13 cellular contexts compared by ENCODE assay signal in genomic region chr7:116443101-116443523, GRCh38. TPM values are rescaled to one million over a fixed set of nuclear protein-coding genes. Genes with fewer than 3 reads are reported as not detected.
A peak's percentile ranks its signal among the peaks of the same experiment; 100 is the strongest.
DNase-seq lines count a peak whose midpoint lies in the region; FAIRE-seq and TF ChIP-seq lines count a peak whose summit lies in the region.
"Had no signal": no experiment of that assay in that cellular context is flagged by ENCODE, and none has a peak within 500 bp of the region (broad histone marks: within the 10 kb centered on the region; RNA-seq: fewer than 3 reads in every experiment).

No MANE protein-coding gene starts in this region.

- intact Hi-C loops in stomach (cut with DNase I; ENCODE audit: low total_unique reads), result no loop called here

- H3K36me3 ChIP-seq in smooth muscle cell (ENCODE audit: low read depth), result no peaks in the 10 kb centered on the region
- no peaks in the 10 kb centered on the region for H3K36me3 ChIP-seq in stomach

- H3K4me2 ChIP-seq in smooth muscle cell, result peak overlapping the region; percentile 63

- TF ChIP-seq POLR2A in stomach (IDR thresholded peaks at IDR 0.05), result no peak

- H2AFZ ChIP-seq in smooth muscle cell (ENCODE audit: low read depth), result no peak overlapping the region

- DNase-seq in GM04504 (ENCODE audit: low read depth) (peak; percentile 77), T1000 (lab: John Stamatoyannopoulos, UW) (peak; percentile 6), foreskin fibroblast (peak; percentile 85 to 93), smooth muscle cell (lab: John Stamatoyannopoulos, UW; ENCODE audit: unreplicated experiment) (no peak), frontal cortex (ENCODE audit: low spot score in 2 of 2) (no peak), stomach (no peak), NCI-H2107 (lab: John Stamatoyannopoulos, UW) (no peak), GOT3 (lab: John Stamatoyannopoulos, UW) (no peak)
- DNase-seq: activated T-cell treated with anti-CD3 and anti-CD28 coated beads, Interleukin-2, amount 50 U/mL, for 72 hours; naive B cell; NCI-H2227 treated with DMSO at 0.1 percent for 48 hours; stimulated activated CD4-positive, alpha-beta T cell treated with anti-CD3 and anti-CD28 coated beads, Interleukin-4, amount 100 ng/mL, for 24 hours had no signal

- 58% methylated on average over 1 of the region's 1 CpG for WGBS in smooth muscle cell (ENCODE audit: low lambda C conversion rate)
- 20 to 34% (median 30%) methylated on average over 1 of the region's 1 CpG for WGBS in stomach, 5 donors

- H3K9me3 ChIP-seq in smooth muscle cell (replicated peaks; ENCODE audit: low read depth), result no peaks in the 10 kb centered on the region
- no peaks in the 10 kb centered on the region for H3K9me3 ChIP-seq in stomach

- H3K27me3 ChIP-seq in smooth muscle cell (ENCODE audit: low read depth) (no peaks in the 10 kb centered on the region), stomach (no peaks in the 10 kb centered on the region)

- H3K4me1 ChIP-seq in smooth muscle cell (ENCODE audit: low read depth) (peaks cover 8% of the 10 kb centered on the region), stomach (peaks cover 0 to 46% (median 15%) of the 10 kb centered on the region in 4 donors)

- no peaks in the 10 kb centered on the region for H4K20me1 ChIP-seq in smooth muscle cell (ENCODE audit: low read depth)

- H3K9ac ChIP-seq in smooth muscle cell (ENCODE audit: low read depth), result peak overlapping the region; percentile 10

- H3K4me3 ChIP-seq in foreskin fibroblast (ENCODE audit: low read depth in 1 of 2, low read length in 2 of 2) (no peak overlapping the region), smooth muscle cell (no peak overlapping the region), stomach (no peak overlapping the region)

- H3K79me2 ChIP-seq in smooth muscle cell (ENCODE audit: low read depth), result no peaks in the 10 kb centered on the region

- H3F3A ChIP-seq in smooth muscle cell (ENCODE audit: low read depth), result no peaks in the 10 kb centered on the region

- H3K27ac ChIP-seq in smooth muscle cell (ENCODE audit: low read depth) (peak overlapping the region; percentile 83), stomach (peak overlapping the region in 2 of 5 donors; percentile 4 to 37)

- TF ChIP-seq CTCF in foreskin fibroblast (IDR thresholded peaks at IDR 0.05; ENCODE audit: low read depth, low read length), result no peak
- TF ChIP-seq CTCF in smooth muscle cell (IDR thresholded peaks at IDR 0.05; ENCODE audit: borderline replicate concordance, insufficient read depth, poor library complexity, severe bottlenecking), result no peak
- TF ChIP-seq CTCF in stomach (IDR thresholded peaks at IDR 0.05), result no peak

- TF ChIP-seq EP300 in stomach (IDR thresholded peaks at IDR 0.05), result no peak

- FAIRE-seq in frontal cortex (lab: Jason Lieb, UNC), result no peak

RNA-seq across cellular contexts. Expression of gene CAV2, which starts 56.4 kb away (rescaled TPM):
- total RNA-seq in smooth muscle cell (68.0 and 77.9 TPM in 2 replicates), frontal cortex (25.7 TPM), stomach (10 to 100 TPM; 26.3 to 90.1 (median 32.7) TPM)
- polyA plus RNA-seq in smooth muscle cell (38.8 and 55.5 TPM in 2 replicates), stomach (10 to 100 TPM; 15.7 to 21.9 (median 18.0) TPM)
- total RNA-seq: activated T-cell treated with anti-CD3 and anti-CD28 coated beads, Interleukin-2, amount 50 U/mL, for 72 hours; T-helper 2 cell treated with Interferon-gamma antibody and Interleukin-4, amounts not matched to agents 100 ng/mL and 5 ng/mL, for 36 hours had no signal

Comparison
In these comparisons a context has a peak if more than half of its experiments do, and no peak if none do; other contexts are left out.
1. DNase-seq: peak in GM04504 (single experiment), T1000 (single experiment) and foreskin fibroblast (2 of 2); none in smooth muscle cell (single experiment), frontal cortex (0 of 2), stomach (single experiment), NCI-H2107 (single experiment) and GOT3 (single experiment).